Comparison of ENCODE assay signal across 25 cellular contexts in genomic region chr2:202786792-202787191, GRCh38.
"Had no signal": no experiment of that assay in that cellular context is flagged by ENCODE, and none has a peak within 500 bp of the region (broad histone marks: within the 10 kb centered on the region; RNA-seq: fewer than 3 reads in every experiment).

No MANE protein-coding gene starts in this region.

- H3K9ac ChIP-seq: SK-N-SH had no signal

- H3K36me3 ChIP-seq: SJCRH30 had no signal

- H3K4me3 ChIP-seq: SJCRH30 had no signal

- H3K27me3 ChIP-seq: SJCRH30 had no signal

- H3K9me3 ChIP-seq: SJCRH30, SK-N-SH had no signal

- H3K27ac ChIP-seq: SJCRH30, VCaP had no signal

- ATAC-seq: activated T-helper 17 cell treated with anti-CD3 and anti-CD28 coated beads, Interleukin-2, amount 50 U/mL, for 72 hours; Panc1; Right ventricle myocardium inferior had no signal

- H3K4me3 Mint-ChIP-seq: activated CD4-positive, alpha-beta memory T cell treated with anti-CD3 and anti-CD28 coated beads, Interleukin-2, amount 10 ng/mL, durations not matched to agents 7 days and 5 days; activated naive CD4-positive, alpha-beta T cell treated with anti-CD3 and anti-CD28 coated beads, Interleukin-2, amount 10 ng/mL, durations not matched to agents 7 days and 5 days; activated naive CD8-positive, alpha-beta T cell treated with anti-CD3 and anti-CD28 coated beads for 36 hours; activated T-helper 17 cell treated with anti-CD3 and anti-CD28 coated beads, Interleukin-2, amount 50 U/mL, for 72 hours had no signal

- H3K4me2 ChIP-seq: SK-N-SH had no signal

- H3K9me3 Mint-ChIP-seq: activated CD4-positive, alpha-beta memory T cell treated with anti-CD3 and anti-CD28 coated beads, Interleukin-2, amount 10 ng/mL, durations not matched to agents 7 days and 5 days; activated naive CD4-positive, alpha-beta T cell treated with anti-CD3 and anti-CD28 coated beads, Interleukin-2, amount 10 ng/mL, durations not matched to agents 7 days and 5 days; activated naive CD8-positive, alpha-beta T cell treated with anti-CD3 and anti-CD28 coated beads for 36 hours; activated T-helper 17 cell treated with anti-CD3 and anti-CD28 coated beads, Interleukin-2, amount 50 U/mL, for 72 hours had no signal

- DNase-seq: activated CD4-positive, alpha-beta memory T cell treated with anti-CD3 and anti-CD28 coated beads, Interleukin-2, amount 10 ng/mL, durations not matched to agents 7 days and 5 days; activated CD4-positive, alpha-beta T cell treated with anti-CD3 and anti-CD28 coated beads, Interleukin-2, amount 50 U/mL, for 1 hour; activated CD4-positive, CD25-positive, alpha-beta regulatory T cell; activated gamma-delta T cell; activated naive CD4-positive, alpha-beta T cell treated with anti-CD3 and anti-CD28 coated beads, Interleukin-2, amount 10 ng/mL, durations not matched to agents 7 days and 5 days; activated naive CD8-positive, alpha-beta T cell treated with anti-CD3 and anti-CD28 coated beads for 36 hours; activated T-cell treated with anti-CD3 and anti-CD28 coated beads for 4 hours; activated T-cell treated with anti-CD3 and anti-CD28 coated beads, Interleukin-2, amount 50 U/mL, for 48 hours; aorta; Kasumi-1; KBM-7; NCI-H146; NCI-H187 treated with DMSO at 0.1 percent for 48 hours; NCI-H2081 treated with DMSO at 0.1 percent for 48 hours; NCI-H446 treated with DMSO at 0.1 percent for 48 hours; NCI-H524 treated with DMSO at 0.1 percent for 48 hours; NCI-H748 treated with DMSO at 0.1 percent for 48 hours; RPMI8226; SJCRH30; SK-N-SH; T-helper 1 cell had no signal

- H3K27me3 Mint-ChIP-seq: activated CD4-positive, alpha-beta memory T cell treated with anti-CD3 and anti-CD28 coated beads, Interleukin-2, amount 10 ng/mL, durations not matched to agents 7 days and 5 days; activated naive CD4-positive, alpha-beta T cell treated with anti-CD3 and anti-CD28 coated beads, Interleukin-2, amount 10 ng/mL, durations not matched to agents 7 days and 5 days; activated naive CD8-positive, alpha-beta T cell treated with anti-CD3 and anti-CD28 coated beads for 36 hours; activated T-helper 17 cell treated with anti-CD3 and anti-CD28 coated beads, Interleukin-2, amount 50 U/mL, for 72 hours had no signal

- H3K4me1 Mint-ChIP-seq: activated CD4-positive, alpha-beta memory T cell treated with anti-CD3 and anti-CD28 coated beads, Interleukin-2, amount 10 ng/mL, durations not matched to agents 7 days and 5 days; activated naive CD4-positive, alpha-beta T cell treated with anti-CD3 and anti-CD28 coated beads, Interleukin-2, amount 10 ng/mL, durations not matched to agents 7 days and 5 days; activated T-helper 17 cell treated with anti-CD3 and anti-CD28 coated beads, Interleukin-2, amount 50 U/mL, for 72 hours had no signal

- H3K4me1 ChIP-seq: SJCRH30 had no signal

- H3K27ac Mint-ChIP-seq: activated CD4-positive, alpha-beta memory T cell treated with anti-CD3 and anti-CD28 coated beads, Interleukin-2, amount 10 ng/mL, durations not matched to agents 7 days and 5 days; activated naive CD4-positive, alpha-beta T cell treated with anti-CD3 and anti-CD28 coated beads, Interleukin-2, amount 10 ng/mL, durations not matched to agents 7 days and 5 days; activated naive CD8-positive, alpha-beta T cell treated with anti-CD3 and anti-CD28 coated beads for 36 hours; activated T-helper 17 cell treated with anti-CD3 and anti-CD28 coated beads, Interleukin-2, amount 50 U/mL, for 72 hours had no signal
